ENCODE assay signal across 16 cellular contexts in genomic region chr4:168716411-168717129, GRCh38.
DNase-seq lines count a peak whose midpoint lies in the region; ATAC-seq and TF ChIP-seq lines count a peak whose summit lies in the region.
"Had no signal": no experiment of that assay in that cellular context is flagged by ENCODE, and none has a peak within 500 bp of the region (broad histone marks: within the 10 kb centered on the region; RNA-seq: fewer than 3 reads in every experiment).

No MANE protein-coding gene starts in this region.

- no peak for TF ChIP-seq CTCF in left ventricle myocardium inferior (IDR thresholded peaks at IDR 0.05; ENCODE audit: borderline replicate concordance)
- no peak for TF ChIP-seq CTCF in vagina (IDR thresholded peaks at IDR 0.05)

- H3K4me1 ChIP-seq in left ventricle myocardium inferior: peaks cover 42% of the 10 kb centered on the region
- H3K4me1 ChIP-seq in vagina: peaks cover 29% of the 10 kb centered on the region

- H3K9me3 ChIP-seq in left ventricle myocardium inferior (replicated peaks) (no peaks in the 10 kb centered on the region), vagina (no peaks in the 10 kb centered on the region)

- H3K36me3 ChIP-seq in left ventricle myocardium inferior (no peaks in the 10 kb centered on the region), vagina (no peaks in the 10 kb centered on the region)

- TF ChIP-seq POLR2A in vagina (IDR thresholded peaks at IDR 0.05): no peak

- H3K27me3 ChIP-seq in left ventricle myocardium inferior (ENCODE audit: low read depth) (no peaks in the 10 kb centered on the region), vagina (no peaks in the 10 kb centered on the region)

- ATAC-seq in Right ventricle myocardium inferior (peak; percentile 86), GM21423 (IDR thresholded peaks at IDR 0.05; ENCODE audit: unreplicated experiment) (no peak), HG03159 (IDR thresholded peaks at IDR 0.05; ENCODE audit: unreplicated experiment) (no peak)

- H3K4me3 ChIP-seq in left ventricle myocardium inferior (no peak overlapping the region), vagina (no peak overlapping the region)

- H3K27ac ChIP-seq in left ventricle myocardium inferior (replicated peaks) (peak overlapping the region; percentile 85), vagina (peak overlapping the region; percentile 58)
- H3K27ac ChIP-seq: 22Rv1 had no signal

- no peak for DNase-seq in Right ventricle myocardium inferior (ENCODE audit: missing footprints)
- no peak for DNase-seq in cardiac septum (ENCODE audit: low spot score)
- no peak for DNase-seq in left ventricle myocardium inferior
- peak; percentile 28 for DNase-seq in renal cortical epithelial cell (ENCODE audit: low read depth)
- no peak for DNase-seq in vagina (ENCODE audit: extremely low spot score in 2 of 2)
- DNase-seq in NCI-H2196 treated with DMSO at 0.1 percent for 48 hours (lab: John Stamatoyannopoulos, UW; ENCODE audit: unreplicated experiment): no peak
- DNase-seq: activated CD4-positive, alpha-beta T cell treated with anti-CD3 and anti-CD28 coated beads, Interleukin-2, amount 10 ng/mL, durations not matched to agents 7 days and 5 days; activated T-cell treated with anti-CD3 and anti-CD28 coated beads, Interleukin-2, amount 50 U/mL, for 24 hours; CD4-positive, alpha-beta memory T cell; dermis blood vessel endothelial cell; EL; SHP77; T-helper 9 cell had no signal

- intact Hi-C loops in Right ventricle myocardium inferior (cut with DNase I): loop anchor here (5.0 to 10.0 kb wide), 3 partner anchors 66 to 202 kb away; no protein-coding TSS in a partner anchor
- intact Hi-C loops in cardiac septum (cut with DNase I): loop anchor here (10.0 kb wide), 1 partner anchor 288 kb away; no protein-coding TSS in a partner anchor
- intact Hi-C loops in left ventricle myocardium inferior (cut with micrococcal nuclease): loop anchor here (10.0 kb wide), 1 partner anchor 118 kb away; no protein-coding TSS in a partner anchor
- intact Hi-C loops in vagina (cut with DNase I): loop anchor here (10.0 kb wide), 2 partner anchors 118 to 198 kb away; no protein-coding TSS in a partner anchor
